14 cellular contexts compared by ENCODE assay signal in the genomic region with DNA sequence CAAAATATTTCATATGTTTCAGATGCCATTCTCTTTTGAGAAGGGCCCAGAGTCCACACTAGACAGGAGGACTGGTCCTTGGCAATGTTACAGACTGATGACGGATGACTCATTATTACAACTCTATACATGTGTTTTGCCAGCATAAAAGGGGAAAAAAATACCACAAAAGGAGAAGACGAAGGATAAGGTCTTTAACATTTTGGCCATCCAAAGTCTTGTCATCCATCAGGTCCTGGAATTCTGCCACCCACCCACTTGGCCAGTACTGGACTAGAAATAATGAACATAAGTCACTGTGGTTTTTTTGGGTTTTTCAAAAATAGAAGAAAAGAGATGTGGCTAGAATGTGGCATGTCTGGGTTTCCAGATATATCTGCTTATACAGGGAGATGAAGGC. TPM values are rescaled to one million over a fixed set of nuclear protein-coding genes. Genes with fewer than 3 reads are reported as not detected.
DNase-seq lines count a peak whose midpoint lies in the region; ATAC-seq, FAIRE-seq and TF ChIP-seq lines count a peak whose summit lies in the region.
"Had no signal": no experiment of that assay in that cellular context is flagged by ENCODE, and none has a peak within 500 bp of the region (broad histone marks: within the 10 kb centered on the region; RNA-seq: fewer than 3 reads in every experiment).

No MANE protein-coding gene starts in this region.

- H3K9me3 ChIP-seq in HCT116 (ENCODE audit: control insufficient read depth in 1 of 2, insufficient read depth in 1 of 2, low read depth in 1 of 2, low read length in 2 of 2) (no peaks in the 10 kb centered on the region), SJSA1 (replicated peaks) (no peaks in the 10 kb centered on the region), pancreas (no peaks in the 10 kb centered on the region)
- H3K9me3 ChIP-seq: thoracic aorta had no signal

- peaks cover 13 to 21% of the 10 kb centered on the region in 2 experiments; a peak in 3 of 4 replicates for H3K4me1 ChIP-seq in HCT116 (ENCODE audit: control insufficient read depth in 1 of 2, insufficient read depth in 2 of 2, low read length in 2 of 2)
- peaks cover 31% of the 10 kb centered on the region for H3K4me1 ChIP-seq in SJSA1 (replicated peaks)
- H3K4me1 ChIP-seq in pancreas = no peaks in the 10 kb centered on the region

- no peaks in the 10 kb centered on the region for H4K20me1 ChIP-seq in HCT116 (ENCODE audit: insufficient read depth)

- RAD21 ChIA-PET in HCT116 (lab: Charles Lee; ENCODE audit: low non-redundant PET in 1 of 2, low total read pairs in 2 of 2, uncharacterized antibody in 2 of 2, unreplicated experiment in 2 of 2) = no interaction called here

- no peaks in the 10 kb centered on the region for H3K79me2 ChIP-seq in HCT116 (ENCODE audit: insufficient read depth, low read length)

- H3K27ac ChIP-seq in HCT116 (ENCODE audit: low read depth, low read length) = no peak overlapping the region
- no peak overlapping the region for H3K27ac ChIP-seq in SJSA1
- no peak overlapping the region for H3K27ac ChIP-seq in pancreas
- H3K27ac ChIP-seq: thoracic aorta had no signal

- H3K9ac ChIP-seq in HCT116 (ENCODE audit: low read length) = no peak overlapping the region

- TF ChIP-seq POLR2A in HCT116 (IDR thresholded peaks at IDR 0.05; ENCODE audit: borderline replicate concordance, extremely low read depth, insufficient read depth, insufficient read length) = no peak

- H3K4me3 ChIP-seq in HCT116 (replicated peaks in 1 of 2; ENCODE audit: low read depth in 1 of 2, low read length in 2 of 2) (no peak overlapping the region), SJSA1 (no peak overlapping the region), pancreas (no peak overlapping the region)
- H3K4me3 ChIP-seq: thoracic aorta had no signal

- no peak for TF ChIP-seq RAD21 in HCT116 (IDR thresholded peaks at IDR 0.05; ENCODE audit: low read depth)

- H3K36me3 ChIP-seq in HCT116 (ENCODE audit: control insufficient read depth in 1 of 2, insufficient read depth in 2 of 2, low read length in 2 of 2) = no peaks in the 10 kb centered on the region
- H3K36me3 ChIP-seq in SJSA1 = no peaks in the 10 kb centered on the region
- no peaks in the 10 kb centered on the region for H3K36me3 ChIP-seq in pancreas
- H3K36me3 ChIP-seq: thoracic aorta had no signal

- intact Hi-C loops in HCT116 (cut with micrococcal nuclease) = no loop called here
- intact Hi-C loops in pancreas (cut with DNase I) = no loop called here

- peak overlapping the region; percentile 16 for H2AFZ ChIP-seq in HCT116 (ENCODE audit: low read depth, low read length, poor library complexity, severe bottlenecking)

- TF ChIP-seq CTCF in HCT116 (IDR thresholded peaks at IDR 0.05 in 2 of 3, conservative IDR thresholded peaks at IDR 0.05 in 1 of 3; ENCODE audit: borderline replicate concordance in 1 of 3, insufficient read depth in 1 of 3, low read depth in 2 of 3, low read length in 2 of 3) (no peak), pancreas (IDR thresholded peaks at IDR 0.05) (no peak)

- WGBS in pancreas, 2 donors = 62 to 74% methylated on average over 2 of the region's 2 CpGs

- peaks cover 3% of the 10 kb centered on the region; the same call in 1 of the 2 replicates for H3K9me2 ChIP-seq in HCT116 (ENCODE audit: insufficient read depth)

- DNase-seq in A172 (ENCODE audit: low spot score) = peak; percentile 89
- DNase-seq in HCT116 (ENCODE audit: low read depth, low spot score) = no peak
- DNase-seq in SJSA1 (ENCODE audit: low read depth in 1 of 2, low spot score in 2 of 2) = peak; percentile 80 to 86
- DNase-seq in fibroblast of gingiva (ENCODE audit: low read depth) = peak; percentile 12
- DNase-seq in NCI-H2081 treated with DMSO at 0.1 percent for 48 hours (lab: John Stamatoyannopoulos, UW) = no peak
- no peak for DNase-seq in activated CD4-positive, CD25-positive, alpha-beta regulatory T cell (lab: John Stamatoyannopoulos, UW)
- DNase-seq in pancreas = no peak
- DNase-seq in stimulated activated CD8-positive, alpha-beta memory T cell treated with anti-CD3 and anti-CD28 coated beads, Interleukin-4, amount 100 ng/mL, for 48 hours = no peak
- DNase-seq: 8988T, mesenchymal stem cell, NCI-H2171 had no signal

- FAIRE-seq in pancreas (lab: Jason Lieb, UNC) = no peak
- FAIRE-seq: endothelial cell of umbilical vein had no signal

- CTCF ChIA-PET in HCT116 (lab: Charles Lee) = no interaction called here

- POLR2A ChIA-PET in HCT116 (lab: Charles Lee) = no interaction called here

- no peak overlapping the region for H3K4me2 ChIP-seq in HCT116 (ENCODE audit: low read length)

- BruUV-seq in HCT116 (replicated peaks; lab: Mats Ljungman, UMichigan) = no TSS peak

- no peak for ATAC-seq in HCT116
- ATAC-seq in pancreas = no peak

- H3K27me3 ChIP-seq in HCT116 (ENCODE audit: insufficient read depth, low read length) (no peaks in the 10 kb centered on the region), SJSA1 (replicated peaks) (no peaks in the 10 kb centered on the region), pancreas (no peaks in the 10 kb centered on the region)

TF ChIP-seq in HCT116, 20 proteins besides CTCF, POLR2A, EP300 and RAD21 (continues in another document):
- TF ChIP-seq ZNF274 (IDR thresholded peaks at IDR 0.05; ENCODE audit: low read depth, low read length) (no peak), POLR2AphosphoS5 (IDR thresholded peaks at IDR 0.05; ENCODE audit: low read depth, low read length) (no peak), JUND (IDR thresholded peaks at IDR 0.05) (no peak), SRF (IDR thresholded peaks at IDR 0.05; ENCODE audit: low read depth) (no peak), CBX3 (IDR thresholded peaks at IDR 0.05; ENCODE audit: low read depth) (no peak), ZFX (IDR thresholded peaks at IDR 0.05) (no peak), FOSL1 (IDR thresholded peaks at IDR 0.05; ENCODE audit: low read depth) (no peak), EZH2phosphoT487 (IDR thresholded peaks at IDR 0.05; ENCODE audit: borderline replicate concordance) (no peak), EZH2 (IDR thresholded peaks at IDR 0.05) (no peak), EGR1 (IDR thresholded peaks at IDR 0.05; ENCODE audit: low read depth) (no peak), TCF7L2 (IDR thresholded peaks at IDR 0.05; ENCODE audit: borderline replicate concordance, extremely low read depth, insufficient read depth, insufficient read length) (no peak), YY1 (IDR thresholded peaks at IDR 0.05; ENCODE audit: extremely low read depth, insufficient replicate concordance, low read depth, low read length) (no peak), ELF1 (IDR thresholded peaks at IDR 0.05; ENCODE audit: borderline replicate concordance, low read depth) (no peak), CEBPB (IDR thresholded peaks at IDR 0.05; ENCODE audit: low read depth) (no peak), SIN3A (IDR thresholded peaks at IDR 0.05; ENCODE audit: low read depth) (no peak)
- TF ChIP-seq, protein P1, sequence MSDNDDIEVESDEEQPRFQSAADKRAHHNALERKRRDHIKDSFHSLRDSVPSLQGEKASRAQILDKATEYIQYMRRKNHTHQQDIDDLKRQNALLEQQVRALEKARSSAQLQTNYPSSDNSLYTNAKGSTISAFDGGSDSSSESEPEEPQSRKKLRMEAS (IDR thresholded peaks at IDR 0.05) = no peak
- TF ChIP-seq, protein P2, sequence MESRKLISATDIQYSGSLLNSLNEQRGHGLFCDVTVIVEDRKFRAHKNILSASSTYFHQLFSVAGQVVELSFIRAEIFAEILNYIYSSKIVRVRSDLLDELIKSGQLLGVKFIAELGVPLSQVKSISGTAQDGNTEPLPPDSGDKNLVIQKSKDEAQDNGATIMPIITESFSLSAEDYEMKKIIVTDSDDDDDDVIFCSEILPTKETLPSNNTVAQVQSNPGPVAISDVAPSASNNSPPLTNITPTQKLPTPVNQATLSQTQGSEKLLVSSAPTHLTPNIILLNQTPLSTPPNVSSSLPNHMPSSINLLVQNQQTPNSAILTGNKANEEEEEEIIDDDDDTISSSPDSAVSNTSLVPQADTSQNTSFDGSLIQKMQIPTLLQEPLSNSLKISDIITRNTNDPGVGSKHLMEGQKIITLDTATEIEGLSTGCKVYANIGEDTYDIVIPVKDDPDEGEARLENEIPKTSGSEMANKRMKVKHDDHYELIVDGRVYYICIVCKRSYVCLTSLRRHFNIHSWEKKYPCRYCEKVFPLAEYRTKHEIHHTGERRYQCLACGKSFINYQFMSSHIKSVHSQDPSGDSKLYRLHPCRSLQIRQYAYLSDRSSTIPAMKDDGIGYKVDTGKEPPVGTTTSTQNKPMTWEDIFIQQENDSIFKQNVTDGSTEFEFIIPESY (IDR thresholded peaks at IDR 0.05; ENCODE audit: extremely low read depth, insufficient replicate concordance, low read length) = no peak
- TF ChIP-seq, protein P3, sequence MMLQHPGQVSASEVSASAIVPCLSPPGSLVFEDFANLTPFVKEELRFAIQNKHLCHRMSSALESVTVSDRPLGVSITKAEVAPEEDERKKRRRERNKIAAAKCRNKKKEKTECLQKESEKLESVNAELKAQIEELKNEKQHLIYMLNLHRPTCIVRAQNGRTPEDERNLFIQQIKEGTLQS (IDR thresholded peaks at IDR 0.05) = no peak

RNA-seq across cellular contexts. Expression of a gene that starts 57.7 kb away (rescaled TPM):
- 12.7 and 17.5 TPM in 2 replicates for total RNA-seq in A172 (2014; rRNA removed; shearing (Covaris generic))
- 22.0 TPM for total RNA-seq in HCT116 (2021; ENCODE audit: unreplicated experiment)
- 3.9 and 5.0 TPM in 2 replicates for polyA plus RNA-seq in HCT116 (2012)
- total RNA-seq in SJSA1 (2014; rRNA removed; shearing (Covaris generic)) = 22.4 and 23.6 TPM in 2 replicates
- total RNA-seq in pancreas = under 1 TPM; 0.04 to 0.09 (median 0.07) TPM
- under 1 TPM; 0.12 to 0.15 TPM for polyA plus RNA-seq in pancreas
- total RNA-seq: T-helper 1 cell treated with Interleukin-12 subunit alpha and Interleukin-12 subunit beta and Interleukin-4 antibody, amounts not matched to agents 30 ng/mL and 1 ng/mL, for 36 hours had no signal

Comparison
In these comparisons a context has a peak if more than half of its experiments do, and no peak if none do; other contexts are left out.
1. DNase-seq: peak in A172 (single experiment), SJSA1 (2 of 2) and fibroblast of gingiva (single experiment); none in HCT116 (single experiment), NCI-H2081 treated with DMSO at 0.1 percent for 48 hours (single experiment), activated CD4-positive, CD25-positive, alpha-beta regulatory T cell (0 of 4), pancreas (0 of 6) and stimulated activated CD8-positive, alpha-beta memory T cell treated with anti-CD3 and anti-CD28 coated beads, Interleukin-4, amount 100 ng/mL, for 48 hours (single experiment).
2. RNA of a gene that starts 57.7 kb away (total RNA-seq): 22.4 to 23.6 TPM in SJSA1, 22.0 TPM in HCT116 (single experiment) and 12.7 to 17.5 TPM in A172; 0.04 to 0.09 TPM in pancreas; every median in the first group is over 10 times any median in the second.